In genomic region chr13:80132741-80133601, GRCh38 we compare ENCODE assay signal across 8 cellular contexts.
DNase-seq lines count a peak whose midpoint lies in the region; ATAC-seq, FAIRE-seq and TF ChIP-seq lines count a peak whose summit lies in the region.

No MANE protein-coding gene starts in this region.

- H3K27ac Mint-ChIP-seq in brain = peak overlapping the region; percentile 74 to 99 (median 96)
- H3K27ac Mint-ChIP-seq in natural killer cell = no peak overlapping the region

- H3K27me3 Mint-ChIP-seq in brain (no peaks in the 10 kb centered on the region), natural killer cell (ENCODE audit: low read depth in 2 of 2) (peaks cover 0 to 6% of the 10 kb centered on the region in 2 donors)

- H3K27ac ChIP-seq in skeletal muscle tissue (ENCODE audit: low read depth, low read length) = peak overlapping the region; percentile 63

- no peaks in the 10 kb centered on the region for H3K27me3 ChIP-seq in skeletal muscle tissue (ENCODE audit: control insufficient read depth in 3 of 3, insufficient read depth in 3 of 3, low read length in 3 of 3)

- intact Hi-C loops in natural killer cell (cut with micrococcal nuclease) = no loop called here

- H3K4me1 Mint-ChIP-seq in brain = peaks cover 43% of the 10 kb centered on the region
- H3K4me1 Mint-ChIP-seq in natural killer cell = no peaks in the 10 kb centered on the region

- H3K4me1 ChIP-seq in skeletal muscle tissue (ENCODE audit: control insufficient read depth in 3 of 3, insufficient read depth in 3 of 3, low read length in 3 of 3) = peaks cover 13 to 25% (median 24%) of the 10 kb centered on the region in 3 donors

- FAIRE-seq in HTR-8/SVneo (lab: Jason Lieb, UNC) = peak; percentile 36

- TF ChIP-seq CTCF in brain (conservative IDR thresholded peaks at IDR 0.05) = no peak
- no peak for TF ChIP-seq CTCF in natural killer cell (IDR thresholded peaks at IDR 0.05)

- no peaks in the 10 kb centered on the region for H3K9me3 ChIP-seq in skeletal muscle tissue (ENCODE audit: control insufficient read depth in 3 of 3, low read length in 3 of 3)

- ATAC-seq in GM18867 (IDR thresholded peaks at IDR 0.05; ENCODE audit: unreplicated experiment) = no peak
- ATAC-seq in GM21737 (IDR thresholded peaks at IDR 0.05; ENCODE audit: unreplicated experiment) = no peak
- ATAC-seq in natural killer cell = no peak

- H3K9ac ChIP-seq in skeletal muscle tissue (ENCODE audit: low read depth in 1 of 3, low read length in 3 of 3) = peak overlapping the region; percentile 46 to 76 (median 76)

- H3K9me3 Mint-ChIP-seq in brain (peaks cover 0 to 6% (median 0%) of the 10 kb centered on the region in 5 experiments), natural killer cell (no peaks in the 10 kb centered on the region)

- DNase-seq in HTR-8/SVneo (ENCODE audit: insufficient read length, low spot score) = peak; percentile 13
- peak; percentile 89 for DNase-seq in inferior parietal cortex (ENCODE audit: extremely low spot score)
- DNase-seq in Kasumi-1 (lab: John Stamatoyannopoulos, UW) = no peak
- DNase-seq in natural killer cell = no peak

- no peaks in the 10 kb centered on the region for H3K36me3 ChIP-seq in skeletal muscle tissue (ENCODE audit: control insufficient read depth in 3 of 3, insufficient read depth in 3 of 3, low read length in 3 of 3)

- no peaks in the 10 kb centered on the region for H3K36me3 Mint-ChIP-seq in brain
- no peaks in the 10 kb centered on the region for H3K36me3 Mint-ChIP-seq in natural killer cell

- H3K4me3 ChIP-seq in skeletal muscle tissue (ENCODE audit: low read length in 3 of 3) = peak overlapping the region; percentile 69 to 78 (median 73)

- H3K4me3 Mint-ChIP-seq in brain = peak overlapping the region; percentile 69 to 85 (median 79)
- no peak overlapping the region for H3K4me3 Mint-ChIP-seq in natural killer cell

Comparison
In these comparisons a context has a peak if more than half of its experiments do, and no peak if none do; other contexts are left out.
1. DNase-seq: peak in HTR-8/SVneo (single experiment) and inferior parietal cortex (single experiment); none in Kasumi-1 (0 of 2) and natural killer cell (single experiment).
2. H3K27ac Mint-ChIP-seq: peak in brain (5 of 5); none in natural killer cell (0 of 2).